ENCODE assay signal across 15 cellular contexts in the genomic region with DNA sequence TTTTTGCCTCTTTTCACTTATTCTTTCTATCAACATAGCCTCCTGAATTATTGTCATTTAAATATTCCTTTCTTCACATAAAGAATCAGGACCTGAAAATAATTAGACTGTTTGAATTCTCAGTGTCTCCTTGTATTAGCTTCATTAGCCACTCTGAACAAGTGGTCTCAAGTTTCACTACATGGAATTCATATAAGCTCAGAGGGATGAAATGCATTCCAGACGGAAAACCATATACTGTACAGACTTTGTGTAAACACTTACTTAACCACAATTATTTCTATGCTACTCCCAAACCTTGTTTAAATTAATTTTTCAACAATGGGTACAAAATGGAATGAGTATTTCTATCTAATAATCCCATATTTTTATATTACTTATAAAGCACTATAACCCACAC. TPM values are rescaled to one million over a fixed set of nuclear protein-coding genes. Genes with fewer than 3 reads are reported as not detected.
A peak's percentile ranks its signal among the peaks of the same experiment; 100 is the strongest.
DNase-seq lines count a peak whose midpoint lies in the region; TF ChIP-seq lines count a peak whose summit lies in the region.
"Had no signal": no experiment of that assay in that cellular context is flagged by ENCODE, and none has a peak within 500 bp of the region (broad histone marks: within the 10 kb centered on the region; RNA-seq: fewer than 3 reads in every experiment).

No MANE protein-coding gene starts in this region.

- H3K36me3 Mint-ChIP-seq in osteocyte (ENCODE audit: unreplicated experiment): peaks cover 9% of the 10 kb centered on the region
- no peaks in the 10 kb centered on the region for H3K36me3 Mint-ChIP-seq in activated CD4-positive, alpha-beta memory T cell treated with anti-CD3 and anti-CD28 coated beads, Interleukin-2, amount 10 ng/mL, durations not matched to agents 7 days and 5 days (ENCODE audit: low read depth)
- H3K36me3 Mint-ChIP-seq: naive thymus-derived CD4-positive, alpha-beta T cell had no signal

- POLR2A ChIA-PET in activated CD4-positive, alpha-beta memory T cell treated with anti-CD3 and anti-CD28 coated beads, Interleukin-2, amount 10 ng/mL, durations not matched to agents 7 days and 5 days (lab: Charles Lee): no interaction called here

- no peak overlapping the region for H3K4me3 Mint-ChIP-seq in osteocyte (ENCODE audit: unreplicated experiment)
- H3K4me3 Mint-ChIP-seq in activated CD4-positive, alpha-beta memory T cell treated with anti-CD3 and anti-CD28 coated beads, Interleukin-2, amount 10 ng/mL, durations not matched to agents 7 days and 5 days: no peak overlapping the region
- H3K4me3 Mint-ChIP-seq: naive thymus-derived CD4-positive, alpha-beta T cell had no signal

- TF ChIP-seq CTCF in osteocyte (IDR thresholded peaks at IDR 0.05): no peak

- CTCF ChIA-PET in activated CD4-positive, alpha-beta memory T cell treated with anti-CD3 and anti-CD28 coated beads, Interleukin-2, amount 10 ng/mL, durations not matched to agents 7 days and 5 days (lab: Charles Lee): no interaction called here

- peaks cover 39% of the 10 kb centered on the region for H3K4me1 Mint-ChIP-seq in osteocyte (ENCODE audit: unreplicated experiment)
- peaks cover 3% of the 10 kb centered on the region for H3K4me1 Mint-ChIP-seq in activated CD4-positive, alpha-beta memory T cell treated with anti-CD3 and anti-CD28 coated beads, Interleukin-2, amount 10 ng/mL, durations not matched to agents 7 days and 5 days
- H3K4me1 Mint-ChIP-seq: naive thymus-derived CD4-positive, alpha-beta T cell had no signal

- H3K27me3 Mint-ChIP-seq in osteocyte (ENCODE audit: unreplicated experiment): no peaks in the 10 kb centered on the region
- H3K27me3 Mint-ChIP-seq in activated CD4-positive, alpha-beta memory T cell treated with anti-CD3 and anti-CD28 coated beads, Interleukin-2, amount 10 ng/mL, durations not matched to agents 7 days and 5 days: peaks cover 15% of the 10 kb centered on the region

- peak; percentile 31 for DNase-seq in H4 (ENCODE audit: low spot score)
- DNase-seq in NCI-H524 treated with DMSO at 0.1 percent for 48 hours (lab: John Stamatoyannopoulos, UW): peak; percentile 25
- DNase-seq in dedifferentiated amniotic fluid mesenchymal stem cell (ENCODE audit: extremely low spot score): peak; percentile 66
- DNase-seq in osteocyte (ENCODE audit: extremely low spot score, unreplicated experiment): no peak
- DNase-seq in NK-92 treated with Interleukin-12 subunit alpha and Interleukin-12 subunit beta, amount 100 ng/mL, for 24 hours (lab: John Stamatoyannopoulos, UW): no peak
- DNase-seq in activated CD4-positive, alpha-beta memory T cell treated with anti-CD3 and anti-CD28 coated beads, Interleukin-2, amount 10 ng/mL, durations not matched to agents 7 days and 5 days: no peak
- DNase-seq in NCI-H446 (lab: John Stamatoyannopoulos, UW): no peak
- DNase-seq: activated CD4-positive, alpha-beta T cell treated with anti-CD3 and anti-CD28 coated beads, Interleukin-2, amount 50 U/mL, for 48 hours; activated gamma-delta T cell; cerebellar nuclear complex; esophagus squamous epithelium; naive thymus-derived CD4-positive, alpha-beta T cell; NCI-H1694 treated with DMSO at 0.1 percent for 48 hours; substantia nigra; T-helper 9 cell had no signal

- peaks cover 13% of the 10 kb centered on the region for H3K9me3 Mint-ChIP-seq in osteocyte (ENCODE audit: unreplicated experiment)
- H3K9me3 Mint-ChIP-seq in activated CD4-positive, alpha-beta memory T cell treated with anti-CD3 and anti-CD28 coated beads, Interleukin-2, amount 10 ng/mL, durations not matched to agents 7 days and 5 days: no peaks in the 10 kb centered on the region
- H3K9me3 Mint-ChIP-seq: naive thymus-derived CD4-positive, alpha-beta T cell had no signal

- peak overlapping the region; percentile 77 for H3K27ac Mint-ChIP-seq in osteocyte (ENCODE audit: unreplicated experiment)
- H3K27ac Mint-ChIP-seq in activated CD4-positive, alpha-beta memory T cell treated with anti-CD3 and anti-CD28 coated beads, Interleukin-2, amount 10 ng/mL, durations not matched to agents 7 days and 5 days: no peak overlapping the region
- H3K27ac Mint-ChIP-seq: naive thymus-derived CD4-positive, alpha-beta T cell had no signal

RNA-seq across cellular contexts. Expression of gene CHN1, which starts 53.4 kb away (rescaled TPM):
- total RNA-seq in H4 (2014; rRNA removed; shearing (Covaris generic)): 14.5 and 18.5 TPM in 2 replicates
- total RNA-seq in osteocyte: 22.3 and 23.7 TPM in 2 replicates
- 1 to 10 TPM in 1 of 2 experiments, under 1 TPM in 1; 0.68 to 1.5 TPM for total RNA-seq in activated CD4-positive, alpha-beta memory T cell treated with anti-CD3 and anti-CD28 coated beads, Interleukin-2, amount 10 ng/mL, durations not matched to agents 7 days and 5 days

Comparison
In these comparisons a context has a peak if more than half of its experiments do, and no peak if none do; other contexts are left out.
1. DNase-seq: peak in H4 (single experiment), NCI-H524 treated with DMSO at 0.1 percent for 48 hours (single experiment) and dedifferentiated amniotic fluid mesenchymal stem cell (single experiment); none in osteocyte (single experiment), NK-92 treated with Interleukin-12 subunit alpha and Interleukin-12 subunit beta, amount 100 ng/mL, for 24 hours (single experiment), activated CD4-positive, alpha-beta memory T cell treated with anti-CD3 and anti-CD28 coated beads, Interleukin-2, amount 10 ng/mL, durations not matched to agents 7 days and 5 days (single experiment) and NCI-H446 (0 of 2).